Comparison of ENCODE assay signal across 1 cellular context in the genomic region with DNA sequence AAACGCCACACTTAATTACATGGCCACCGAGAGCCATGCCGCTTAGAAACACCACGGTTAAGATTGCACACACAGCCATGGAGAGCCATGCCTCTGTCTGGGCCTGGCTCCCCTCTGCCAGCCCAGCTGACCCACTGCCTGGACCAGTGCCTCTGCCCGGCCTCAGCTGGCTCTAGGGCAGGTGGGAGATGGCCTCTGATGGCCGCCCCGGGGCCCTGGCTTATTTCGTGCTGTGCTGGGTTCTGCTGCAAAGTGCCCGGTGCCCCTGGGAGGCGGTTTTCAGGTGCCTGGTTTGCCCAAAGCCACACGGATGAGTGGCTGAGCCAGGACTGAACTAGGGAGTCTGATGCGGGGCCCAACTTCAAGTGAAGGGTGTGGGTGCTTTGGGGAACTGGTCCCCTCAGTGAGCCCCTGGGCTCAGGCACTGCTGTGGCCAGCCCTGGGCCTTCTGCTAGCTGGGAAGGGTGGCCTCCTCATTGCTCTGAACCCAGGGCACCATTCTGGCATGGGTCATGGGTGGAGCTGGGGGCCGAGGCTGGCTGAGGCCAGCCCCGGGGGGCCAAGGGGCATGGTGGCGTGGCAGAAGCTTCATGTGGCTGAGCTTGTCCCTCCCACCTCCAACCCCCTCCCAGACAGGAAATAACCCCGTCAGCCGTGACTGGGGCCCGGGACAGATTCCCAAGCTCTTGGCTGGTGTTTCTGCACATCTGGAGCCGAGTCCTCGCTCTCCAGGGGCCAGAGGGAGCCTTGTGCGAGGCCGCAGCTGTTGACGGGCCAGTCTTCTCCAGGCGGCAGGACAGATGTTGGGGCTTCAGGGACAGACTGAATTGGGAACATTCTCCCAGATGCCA.
TF ChIP-seq lines count a peak whose summit lies in the region.

No MANE protein-coding gene starts in this region.

TF ChIP-seq in H1, 55 proteins besides CTCF, POLR2A, EP300 and RAD21:
- TF ChIP-seq CEBPB (IDR thresholded peaks at IDR 0.05; ENCODE audit: low read depth, low read length) (no peak), POLR2AphosphoS5 (IDR thresholded peaks at IDR 0.05; ENCODE audit: low read depth, low read length) (0 out of 2 replicates have a peak, but pooled peaks have one; percentile 14)
